8 cellular contexts compared by ENCODE assay signal in genomic region chr1:37473431-37474050, GRCh38. TPM values are rescaled to one million over a fixed set of nuclear protein-coding genes. Genes with fewer than 3 reads are reported as not detected.
DNase-seq lines count a peak whose midpoint lies in the region; ATAC-seq and TF ChIP-seq lines count a peak whose summit lies in the region.

No MANE protein-coding gene starts in this region.

- no peaks in the 10 kb centered on the region for H3K9me3 Mint-ChIP-seq in Caco-2 (ENCODE audit: unreplicated experiment)
- H3K9me3 Mint-ChIP-seq in activated naive CD4-positive, alpha-beta T cell treated with anti-CD3 and anti-CD28 coated beads, Interleukin-2, amount 50 U/mL, for 72 hours = no peaks in the 10 kb centered on the region

- CTCF ChIA-PET in Caco-2 (lab: Charles Lee) = interaction anchor here (0.5 to 1.3 kb wide), 4 partner anchors 36 to 344 kb away, joined by 3 to 4 read pairs (median 3); no protein-coding TSS in a partner anchor

- peak in 1 of 2 experiments; percentile 23 for DNase-seq in Caco-2
- no peak for DNase-seq in MG63
- peak in 1 of 2 donors; percentile 58 for DNase-seq in activated naive CD4-positive, alpha-beta T cell treated with anti-CD3 and anti-CD28 coated beads, Interleukin-2, amount 50 U/mL, for 72 hours (ENCODE audit: low spot score in 2 of 2)
- DNase-seq in left ventricle myocardium superior = no peak
- no peak for DNase-seq in retinal pigment epithelial cell (ENCODE audit: low read depth)
- no peak for DNase-seq in omental fat pad (ENCODE audit: low spot score)
- no peak for DNase-seq in HuH-7 (ENCODE audit: low spot score)

- H3K9me3 ChIP-seq in Caco-2 = no peaks in the 10 kb centered on the region
- no peaks in the 10 kb centered on the region for H3K9me3 ChIP-seq in MG63

- peaks cover 17% of the 10 kb centered on the region for H3K36me3 Mint-ChIP-seq in Caco-2 (ENCODE audit: insufficient read depth, unreplicated experiment)
- H3K36me3 Mint-ChIP-seq in activated naive CD4-positive, alpha-beta T cell treated with anti-CD3 and anti-CD28 coated beads, Interleukin-2, amount 50 U/mL, for 72 hours = peaks cover 35 to 37% of the 10 kb centered on the region in 2 donors

- H3K4me1 Mint-ChIP-seq in Caco-2 (ENCODE audit: low read depth, unreplicated experiment) = peaks cover 7% of the 10 kb centered on the region

- TF ChIP-seq CTCF in Caco-2 (IDR thresholded peaks at IDR 0.05; ENCODE audit: insufficient read depth in 1 of 2, low read depth in 1 of 2, low read length in 1 of 2, severe bottlenecking in 1 of 2, unreplicated experiment in 1 of 2) = no peak
- TF ChIP-seq CTCF in retinal pigment epithelial cell (conservative IDR thresholded peaks at IDR 0.05; ENCODE audit: low read depth, low read length) = peak; percentile 32
- no peak for TF ChIP-seq CTCF in omental fat pad (IDR thresholded peaks at IDR 0.05)

- no peak overlapping the region for H3K27ac Mint-ChIP-seq in Caco-2 (ENCODE audit: unreplicated experiment)
- peak overlapping the region; percentile 73 to 91 for H3K27ac Mint-ChIP-seq in activated naive CD4-positive, alpha-beta T cell treated with anti-CD3 and anti-CD28 coated beads, Interleukin-2, amount 50 U/mL, for 72 hours

- H3K36me3 ChIP-seq in Caco-2 (ENCODE audit: control insufficient read depth, insufficient read depth, low read length) (no peaks in the 10 kb centered on the region; the same call in 1 of the 2 replicates), MG63 (peaks cover 20% of the 10 kb centered on the region)

- intact Hi-C loops in Caco-2 (cut with micrococcal nuclease; ENCODE audit: unreplicated experiment) (no loop called here), left ventricle myocardium superior (cut with micrococcal nuclease) (no loop called here)

- H3K27me3 ChIP-seq in Caco-2 (replicated peaks; ENCODE audit: control insufficient read depth, insufficient read depth, low read length) (no peaks in the 10 kb centered on the region), MG63 (no peaks in the 10 kb centered on the region)

- peak overlapping the region; percentile 71 for H3K4me3 Mint-ChIP-seq in Caco-2 (ENCODE audit: unreplicated experiment)

- H3K4me1 ChIP-seq in Caco-2 = peaks cover 10% of the 10 kb centered on the region; the same call in 1 of the 2 replicates

- peak in 1 of 2 donors; percentile 2 for ATAC-seq in activated naive CD4-positive, alpha-beta T cell treated with anti-CD3 and anti-CD28 coated beads, Interleukin-2, amount 50 U/mL, for 72 hours
- ATAC-seq in left ventricle myocardium superior (peak; percentile 5), omental fat pad (ENCODE audit: low FRiP score) (no peak), GM18873 (IDR thresholded peaks at IDR 0.05; ENCODE audit: low FRiP score, unreplicated experiment) (no peak)

- TSS peak; percentile 35 for BruUV-seq in Caco-2 (replicated peaks; lab: Mats Ljungman, UMichigan)

- H3K27me3 Mint-ChIP-seq in Caco-2 (ENCODE audit: insufficient read depth, unreplicated experiment) = no peaks in the 10 kb centered on the region

- POLR2A ChIA-PET in Caco-2 (lab: Charles Lee) = interaction anchor here (0.6 to 0.8 kb wide), 12 partner anchors 14 to 1773 kb away, joined by 3 to 17 read pairs (median 6); partner anchors contain the start of genes MEAF6 and OSCP1

- H3K4me3 ChIP-seq in Caco-2 (ENCODE audit: low read depth, low read length) (peak overlapping the region; percentile 51), MG63 (peak overlapping the region; percentile 72), retinal pigment epithelial cell (ENCODE audit: low read length) (peak overlapping the region; percentile 93)

RNA-seq across cellular contexts. Expression of gene ZC3H12A, which starts 0.8 kb away (rescaled TPM):
- total RNA-seq in Caco-2 (2022) = 4.7 and 4.9 TPM in 2 replicates
- total RNA-seq in MG63 (2014; rRNA removed; shearing (Covaris generic); ENCODE audit: low replicate concordance) = 2.2 and 3.8 TPM in 2 replicates
- total RNA-seq in activated naive CD4-positive, alpha-beta T cell treated with anti-CD3 and anti-CD28 coated beads, Interleukin-2, amount 50 U/mL, for 72 hours = 10 to 100 TPM; 30.2 to 58.6 TPM
- 4.3 TPM for total RNA-seq in left ventricle myocardium superior
- 100 to 1,000 TPM in 1 of 4 donors, 10 to 100 TPM in 2, 1 to 10 TPM in 1; 9.9 to 137 (median 30.4) TPM for total RNA-seq in omental fat pad

RNA-seq across cellular contexts. Expression of gene MEAF6, which starts 41.0 kb away (rescaled TPM):
- total RNA-seq in Caco-2 (2022) = 36.8 and 38.3 TPM in 2 replicates
- 64.6 and 68.7 TPM in 2 replicates for total RNA-seq in MG63 (2014; rRNA removed; shearing (Covaris generic); ENCODE audit: low replicate concordance)
- 10 to 100 TPM; 48.0 to 66.8 TPM for total RNA-seq in activated naive CD4-positive, alpha-beta T cell treated with anti-CD3 and anti-CD28 coated beads, Interleukin-2, amount 50 U/mL, for 72 hours
- 35.7 TPM for total RNA-seq in left ventricle myocardium superior
- total RNA-seq in omental fat pad = 10 to 100 TPM; 56.2 to 87.2 (median 61.5) TPM
